17 cellular contexts compared by ENCODE assay signal in the genomic region with DNA sequence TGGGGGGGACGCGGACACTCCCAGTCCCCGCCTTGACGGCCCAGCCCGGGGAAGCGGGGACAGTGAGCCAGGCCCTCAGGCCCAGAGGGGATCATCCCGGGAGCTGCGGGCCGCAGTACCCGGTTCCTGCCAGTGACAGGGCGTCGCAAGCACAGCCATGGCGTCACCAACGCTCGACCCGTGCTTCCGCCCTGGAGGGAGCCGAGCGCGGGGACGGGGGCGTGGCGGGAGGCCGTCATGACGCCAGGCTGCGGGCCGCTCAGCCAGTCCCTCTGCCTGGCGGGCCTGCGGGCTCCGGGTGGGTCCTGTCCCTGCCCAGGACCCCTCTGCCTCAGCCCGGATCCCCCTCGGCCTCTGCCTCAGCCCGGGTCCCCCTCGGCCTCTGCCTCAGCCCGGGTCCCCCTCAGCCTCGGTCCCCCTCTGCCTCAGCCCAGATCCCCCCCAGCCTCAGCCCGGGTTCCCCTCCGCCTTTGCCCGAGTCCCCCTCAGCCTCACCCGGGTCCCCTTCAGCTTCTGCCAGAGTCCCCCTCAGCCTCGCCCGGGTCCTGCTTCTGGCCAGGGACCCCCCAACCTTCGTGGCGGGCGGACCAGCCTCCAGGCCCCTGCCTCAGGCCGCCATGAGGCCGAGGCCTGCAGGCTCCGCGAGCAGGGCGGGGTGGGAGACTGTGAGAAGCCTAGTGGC. TPM values are rescaled to one million over a fixed set of nuclear protein-coding genes. Genes with fewer than 3 reads are reported as not detected.
"Had no signal": no experiment of that assay in that cellular context is flagged by ENCODE, and none has a peak within 500 bp of the region (broad histone marks: within the 10 kb centered on the region; RNA-seq: fewer than 3 reads in every experiment).

No MANE protein-coding gene starts in this region.

- H3K27me3 ChIP-seq: body of pancreas, pancreas, tibial nerve had no signal

- H3K4me1 ChIP-seq: body of pancreas, pancreas had no signal

- ATAC-seq: body of pancreas, left cardiac atrium, SK-N-SH treated with all-trans-retinoic acid at 6 μM for 48 hours had no signal

- H3K27ac ChIP-seq: body of pancreas, pancreas, tibial nerve had no signal

- H3K4me3 ChIP-seq: body of pancreas, pancreas, tibial nerve had no signal

- H3K9me3 ChIP-seq: body of pancreas, pancreas, tibial nerve had no signal

- H3K36me3 ChIP-seq: pancreas, tibial nerve had no signal

- DNase-seq: activated CD4-positive, alpha-beta T cell treated with anti-CD3 and anti-CD28 coated beads, Interleukin-2, amount 50 U/mL, for 1 hour; activated CD4-positive, CD25-positive, alpha-beta regulatory T cell; activated T-cell treated with anti-CD3 and anti-CD28 coated beads, Interleukin-2, amount 50 U/mL, for 1 hour; body of pancreas; central memory CD4-positive, alpha-beta T cell; cortex of kidney; effector memory CD4-positive, alpha-beta T cell; hypothalamus; left cardiac atrium; stimulated activated CD4-positive, alpha-beta T cell treated with anti-CD3 and anti-CD28 coated beads, Interleukin-4, amount 100 ng/mL, for 4 hours had no signal

- FAIRE-seq: pancreas had no signal

RNA-seq across cellular contexts. Expression of a gene that starts 2.3 kb away (rescaled TPM):
- total RNA-seq: neural crest cell had no signal

RNA-seq across cellular contexts. Expression of a gene that starts 45.5 kb away (rescaled TPM):
- total RNA-seq: body of pancreas, glomerular endothelial cell, left cardiac atrium, mesenteric fat pad, neural crest cell, pancreas, renal cortical epithelial cell, tibial nerve had no signal
- polyA plus RNA-seq: pancreas had no signal
